ENCODE assay signal across 17 cellular contexts in genomic region chr16:50276128-50276444, GRCh38. TPM values are rescaled to one million over a fixed set of nuclear protein-coding genes. Genes with fewer than 3 reads are reported as not detected.
A peak's percentile ranks its signal among the peaks of the same experiment; 100 is the strongest.
DNase-seq lines count a peak whose midpoint lies in the region; ATAC-seq and TF ChIP-seq lines count a peak whose summit lies in the region.
"Had no signal": no experiment of that assay in that cellular context is flagged by ENCODE, and none has a peak within 500 bp of the region (broad histone marks: within the 10 kb centered on the region; RNA-seq: fewer than 3 reads in every experiment).

No MANE protein-coding gene starts in this region.

- H3K4me3 ChIP-seq in BLaER1 (no peak overlapping the region), suprapubic skin (no peak overlapping the region)

- no peak for DNase-seq in CD4-positive, alpha-beta T cell
- DNase-seq in activated CD8-positive, alpha-beta T cell treated with anti-CD3 and anti-CD28 coated beads for 36 hours, result no peak
- DNase-seq in memory B cell (ENCODE audit: low spot score in 2 of 2) (no peak), suprapubic skin (ENCODE audit: low spot score in 2 of 2) (no peak), iPS-NIHi7 (ENCODE audit: extremely low spot score) (no peak)
- no peak for DNase-seq in stimulated activated CD4-positive, alpha-beta T cell treated with anti-CD3 and anti-CD28 coated beads, Interleukin-1b, Interleukin-23, amount 100 ng/mL, for 48 hours
- DNase-seq: C1 segment of cervical spinal cord, caudate nucleus, foreskin keratinocyte, NCI-H69, occipital lobe, small intestine, T1000 had no signal

- peaks cover 44% of the 10 kb centered on the region for H3K36me3 Mint-ChIP-seq in CD4-positive, alpha-beta T cell (ENCODE audit: low read depth)
- peaks cover 36% of the 10 kb centered on the region for H3K36me3 Mint-ChIP-seq in activated CD8-positive, alpha-beta T cell treated with anti-CD3 and anti-CD28 coated beads for 36 hours (ENCODE audit: low read depth)
- peaks cover 4% of the 10 kb centered on the region for H3K36me3 Mint-ChIP-seq in memory B cell
- H3K36me3 Mint-ChIP-seq: activated naive CD8-positive, alpha-beta T cell had no signal

- H3K4me1 ChIP-seq in BLaER1, result peaks cover 92% of the 10 kb centered on the region
- peaks cover 9% of the 10 kb centered on the region for H3K4me1 ChIP-seq in suprapubic skin
- H3K4me1 ChIP-seq: foreskin keratinocyte had no signal

- no peaks in the 10 kb centered on the region for H3K36me3 ChIP-seq in BLaER1
- no peaks in the 10 kb centered on the region for H3K36me3 ChIP-seq in suprapubic skin

- H3K27me3 Mint-ChIP-seq in CD4-positive, alpha-beta T cell, result no peaks in the 10 kb centered on the region
- H3K27me3 Mint-ChIP-seq in activated CD8-positive, alpha-beta T cell treated with anti-CD3 and anti-CD28 coated beads for 36 hours, result no peaks in the 10 kb centered on the region
- H3K27me3 Mint-ChIP-seq in memory B cell, result no peaks in the 10 kb centered on the region
- H3K27me3 Mint-ChIP-seq: activated naive CD8-positive, alpha-beta T cell had no signal

- peaks cover 98% of the 10 kb centered on the region for H3K4me1 Mint-ChIP-seq in CD4-positive, alpha-beta T cell (ENCODE audit: low read depth)
- peaks cover 93% of the 10 kb centered on the region for H3K4me1 Mint-ChIP-seq in activated CD8-positive, alpha-beta T cell treated with anti-CD3 and anti-CD28 coated beads for 36 hours (ENCODE audit: low read depth)
- H3K4me1 Mint-ChIP-seq in memory B cell, result peaks cover 65% of the 10 kb centered on the region

- H3K27me3 ChIP-seq in BLaER1, result no peaks in the 10 kb centered on the region
- H3K27me3 ChIP-seq in CD4-positive, alpha-beta T cell (ENCODE audit: control insufficient read depth, insufficient read depth, low read length), result no peaks in the 10 kb centered on the region
- no peaks in the 10 kb centered on the region for H3K27me3 ChIP-seq in suprapubic skin
- H3K27me3 ChIP-seq: foreskin keratinocyte had no signal

- H3K9me3 ChIP-seq in BLaER1, result no peaks in the 10 kb centered on the region
- no peaks in the 10 kb centered on the region for H3K9me3 ChIP-seq in CD4-positive, alpha-beta T cell (ENCODE audit: control insufficient read depth, low read length)
- no peaks in the 10 kb centered on the region for H3K9me3 ChIP-seq in suprapubic skin

- peak overlapping the region; percentile 100 for H3K27ac Mint-ChIP-seq in CD4-positive, alpha-beta T cell
- peak overlapping the region; percentile 100 for H3K27ac Mint-ChIP-seq in activated CD8-positive, alpha-beta T cell treated with anti-CD3 and anti-CD28 coated beads for 36 hours
- H3K27ac Mint-ChIP-seq in memory B cell, result peak overlapping the region; percentile 96

- H3K4me3 Mint-ChIP-seq in CD4-positive, alpha-beta T cell, result peak overlapping the region; percentile 95
- H3K4me3 Mint-ChIP-seq in activated CD8-positive, alpha-beta T cell treated with anti-CD3 and anti-CD28 coated beads for 36 hours, result no peak overlapping the region
- peak overlapping the region; percentile 98 for H3K4me3 Mint-ChIP-seq in memory B cell

- intact Hi-C loops in CD4-positive, alpha-beta T cell (cut with DNase I, micrococcal nuclease), result loop anchor here in 1 of 2 experiments (10.0 kb wide), 1 partner anchor 121 kb away; the partner anchor contains the start of gene TENT4B
- intact Hi-C loops in activated CD8-positive, alpha-beta T cell treated with anti-CD3 and anti-CD28 coated beads for 36 hours (cut with micrococcal nuclease), result loop anchor here (5.0 kb wide), 2 partner anchors 36 to 61 kb away; no protein-coding TSS in a partner anchor

- no peak for ATAC-seq in CD4-positive, alpha-beta T cell (ENCODE audit: poor library complexity)
- ATAC-seq in activated CD8-positive, alpha-beta T cell treated with anti-CD3 and anti-CD28 coated beads for 36 hours, result no peak
- no peak for ATAC-seq in memory B cell (ENCODE audit: low read depth)
- ATAC-seq in HG03139 (IDR thresholded peaks at IDR 0.05; ENCODE audit: unreplicated experiment), result no peak
- ATAC-seq: foreskin keratinocyte had no signal

- H3K4me2 ChIP-seq in BLaER1, result peak overlapping the region; percentile 99

- WGBS in suprapubic skin, result 67% methylated on average over 1 of the region's 5 CpGs

- 0 out of 2 replicates have a peak overlapping the region, but pooled peaks have one; percentile 20 for H3K27ac ChIP-seq in BLaER1
- H3K27ac ChIP-seq in CD4-positive, alpha-beta T cell (ENCODE audit: low read depth, low read length), result peak overlapping the region; percentile 93
- no peak overlapping the region for H3K27ac ChIP-seq in suprapubic skin
- H3K27ac ChIP-seq: foreskin keratinocyte, RWPE1 had no signal

- no peak overlapping the region for H3K9ac ChIP-seq in BLaER1

- no peak for TF ChIP-seq CTCF in CD4-positive, alpha-beta T cell (IDR thresholded peaks at IDR 0.05)
- no peak for TF ChIP-seq CTCF in activated CD8-positive, alpha-beta T cell treated with anti-CD3 and anti-CD28 coated beads for 36 hours (IDR thresholded peaks at IDR 0.05)
- no peak for TF ChIP-seq CTCF in suprapubic skin (IDR thresholded peaks at IDR 0.05)

- TF ChIP-seq POLR2A in suprapubic skin (IDR thresholded peaks at IDR 0.05), result no peak

- TF ChIP-seq EP300 in suprapubic skin (IDR thresholded peaks at IDR 0.05), result no peak

- CTCF ChIA-PET in CD4-positive, alpha-beta T cell (lab: Charles Lee), result interaction anchor here (2.8 to 3.2 kb wide), 2 partner anchors 10 to 51 kb away, joined by 12 to 16 read pairs; partner anchors contain the start of gene ADCY7
- CTCF ChIA-PET in activated CD8-positive, alpha-beta T cell treated with anti-CD3 and anti-CD28 coated beads for 36 hours (lab: Charles Lee), result interaction anchor here (0.9 to 4.2 kb wide), 7 partner anchors 10 to 115 kb away, joined by 3 to 25 read pairs (median 6); partner anchors contain the start of gene ADCY7

- H3K9me3 Mint-ChIP-seq in CD4-positive, alpha-beta T cell, result no peaks in the 10 kb centered on the region
- peaks cover 10% of the 10 kb centered on the region for H3K9me3 Mint-ChIP-seq in activated CD8-positive, alpha-beta T cell treated with anti-CD3 and anti-CD28 coated beads for 36 hours
- peaks cover 3% of the 10 kb centered on the region for H3K9me3 Mint-ChIP-seq in memory B cell

- peaks cover 54% of the 10 kb centered on the region for H4K20me1 ChIP-seq in BLaER1

- POLR2A ChIA-PET in CD4-positive, alpha-beta T cell (lab: Charles Lee), result interaction anchor here (1.4 to 4.3 kb wide), 4 partner anchors 10 to 471 kb away, joined by 4 to 32 read pairs (median 20); partner anchors contain the start of gene ADCY7
- POLR2A ChIA-PET in activated CD8-positive, alpha-beta T cell treated with anti-CD3 and anti-CD28 coated beads for 36 hours (lab: Charles Lee), result interaction anchor here (0.9 to 19.3 kb wide), 4 partner anchors 5 to 62 kb away, joined by 4 to 215 read pairs (median 110); partner anchors contain the start of gene ADCY7

RNA-seq across cellular contexts. Expression of gene ADCY7, which starts 9.7 kb away (rescaled TPM):
- 100 to 1,000 TPM; 136 to 147 TPM for total RNA-seq in CD4-positive, alpha-beta T cell
- 10 to 100 TPM; 89.9 to 92.1 TPM for total RNA-seq in activated CD8-positive, alpha-beta T cell treated with anti-CD3 and anti-CD28 coated beads for 36 hours
- total RNA-seq in suprapubic skin, result 10 to 100 TPM; 15.0 to 23.3 (median 16.9) TPM
